In genomic region chr4:143341186-143341755, GRCh38 we compare ENCODE assay signal across 14 cellular contexts. TPM values are rescaled to one million over a fixed set of nuclear protein-coding genes. Genes with fewer than 3 reads are reported as not detected.
DNase-seq lines count a peak whose midpoint lies in the region; ATAC-seq and TF ChIP-seq lines count a peak whose summit lies in the region.
"Had no signal": no experiment of that assay in that cellular context is flagged by ENCODE, and none has a peak within 500 bp of the region (broad histone marks: within the 10 kb centered on the region; RNA-seq: fewer than 3 reads in every experiment).

No MANE protein-coding gene starts in this region.

- intact Hi-C loops in Right ventricle myocardium superior (cut with DNase I) (no loop called here), cardiac septum (cut with DNase I) (no loop called here), natural killer cell (cut with micrococcal nuclease) (no loop called here)
- intact Hi-C loops in activated T-helper 1 cell treated with anti-CD3 and anti-CD28 coated beads, Interleukin-12 subunit alpha, Interleukin-12 subunit beta, Interleukin-2, Interleukin-4 antibody, amounts not matched to agents 30 ng/mL and 10 ng/mL and 1 ng/mL, durations not matched to agents 14 hours and 24 hours and 36 hours (cut with micrococcal nuclease), result no loop called here

- H3K27ac Mint-ChIP-seq in mesothelial cell of epicardium (peak overlapping the region; percentile 24), natural killer cell (no peak overlapping the region)
- H3K27ac Mint-ChIP-seq in activated T-helper 1 cell treated with anti-CD3 and anti-CD28 coated beads, Interleukin-12 subunit alpha, Interleukin-12 subunit beta, Interleukin-2, Interleukin-4 antibody, amounts not matched to agents 30 ng/mL and 10 ng/mL and 1 ng/mL, durations not matched to agents 14 hours and 24 hours and 36 hours, result no peak overlapping the region

- DNase-seq in Right ventricle myocardium superior (no peak), cardiac septum (ENCODE audit: low spot score) (no peak), cerebellar cortex (ENCODE audit: low spot score) (peak; percentile 31), mesothelial cell of epicardium (ENCODE audit: low spot score in 2 of 2, unreplicated experiment in 2 of 2) (no peak), natural killer cell (no peak)
- no peak for DNase-seq in activated T-helper 1 cell treated with anti-CD3 and anti-CD28 coated beads, Interleukin-12 subunit alpha, Interleukin-12 subunit beta, Interleukin-2, Interleukin-4 antibody, amounts not matched to agents 30 ng/mL and 10 ng/mL and 1 ng/mL, durations not matched to agents 14 hours and 24 hours and 36 hours (ENCODE audit: low spot score)
- DNase-seq in activated naive CD4-positive, alpha-beta T cell treated with Interleukin-2 at 50 U/mL for 16 hours, result no peak
- DNase-seq in stimulated activated CD4-positive, alpha-beta T cell treated with anti-CD3 and anti-CD28 coated beads, Interleukin-1b, Interleukin-23, amount 100 ng/mL, for 48 hours, result no peak
- DNase-seq: activated CD4-positive, alpha-beta T cell treated with anti-CD3 and anti-CD28 coated beads, Interleukin-2, amount 50 U/mL, for 4 hours; activated T-cell treated with anti-CD3 and anti-CD28 coated beads, Interleukin-2, amount 50 U/mL, for 72 hours; Calu3; mammary epithelial cell; MG63; stimulated activated CD4-positive, alpha-beta T cell treated with anti-CD3 and anti-CD28 coated beads, Interleukin-4, amount 100 ng/mL, for 24 hours had no signal

- H3K4me1 Mint-ChIP-seq in mesothelial cell of epicardium, result peaks cover 49% of the 10 kb centered on the region
- peaks cover 6 to 17% of the 10 kb centered on the region in 2 donors for H3K4me1 Mint-ChIP-seq in natural killer cell
- H3K4me1 Mint-ChIP-seq in activated T-helper 1 cell treated with anti-CD3 and anti-CD28 coated beads, Interleukin-12 subunit alpha, Interleukin-12 subunit beta, Interleukin-2, Interleukin-4 antibody, amounts not matched to agents 30 ng/mL and 10 ng/mL and 1 ng/mL, durations not matched to agents 14 hours and 24 hours and 36 hours (ENCODE audit: low read depth), result peaks cover 6% of the 10 kb centered on the region

- H3K36me3 Mint-ChIP-seq in mesothelial cell of epicardium (peaks cover 2% of the 10 kb centered on the region), natural killer cell (no peaks in the 10 kb centered on the region)
- H3K36me3 Mint-ChIP-seq in activated T-helper 1 cell treated with anti-CD3 and anti-CD28 coated beads, Interleukin-12 subunit alpha, Interleukin-12 subunit beta, Interleukin-2, Interleukin-4 antibody, amounts not matched to agents 30 ng/mL and 10 ng/mL and 1 ng/mL, durations not matched to agents 14 hours and 24 hours and 36 hours (ENCODE audit: low read depth), result no peaks in the 10 kb centered on the region

- H3K9me3 Mint-ChIP-seq in mesothelial cell of epicardium, result no peaks in the 10 kb centered on the region
- H3K9me3 Mint-ChIP-seq in natural killer cell, result no peaks in the 10 kb centered on the region
- no peaks in the 10 kb centered on the region for H3K9me3 Mint-ChIP-seq in activated T-helper 1 cell treated with anti-CD3 and anti-CD28 coated beads, Interleukin-12 subunit alpha, Interleukin-12 subunit beta, Interleukin-2, Interleukin-4 antibody, amounts not matched to agents 30 ng/mL and 10 ng/mL and 1 ng/mL, durations not matched to agents 14 hours and 24 hours and 36 hours
- H3K9me3 Mint-ChIP-seq: activated T-cell treated with anti-CD3 and anti-CD28 coated beads, Interleukin-2, amount 50 U/mL, for 72 hours had no signal

- ATAC-seq in Right ventricle myocardium superior (ENCODE audit: poor library complexity) (peak; percentile 11), natural killer cell (no peak)
- ATAC-seq: activated T-cell treated with anti-CD3 and anti-CD28 coated beads, Interleukin-2, amount 50 U/mL, for 72 hours had no signal

- H3K27me3 Mint-ChIP-seq in mesothelial cell of epicardium (ENCODE audit: low read depth) (no peaks in the 10 kb centered on the region), natural killer cell (ENCODE audit: low read depth in 2 of 2) (peaks cover 5 to 7% of the 10 kb centered on the region in 2 donors)
- peaks cover 42% of the 10 kb centered on the region for H3K27me3 Mint-ChIP-seq in activated T-helper 1 cell treated with anti-CD3 and anti-CD28 coated beads, Interleukin-12 subunit alpha, Interleukin-12 subunit beta, Interleukin-2, Interleukin-4 antibody, amounts not matched to agents 30 ng/mL and 10 ng/mL and 1 ng/mL, durations not matched to agents 14 hours and 24 hours and 36 hours (ENCODE audit: insufficient read depth)

- TF ChIP-seq CTCF in mesothelial cell of epicardium (IDR thresholded peaks at IDR 0.05; ENCODE audit: unreplicated experiment), result no peak
- no peak for TF ChIP-seq CTCF in natural killer cell (IDR thresholded peaks at IDR 0.05)

- H3K4me3 Mint-ChIP-seq in mesothelial cell of epicardium (no peak overlapping the region), natural killer cell (no peak overlapping the region)
- no peak overlapping the region for H3K4me3 Mint-ChIP-seq in activated T-helper 1 cell treated with anti-CD3 and anti-CD28 coated beads, Interleukin-12 subunit alpha, Interleukin-12 subunit beta, Interleukin-2, Interleukin-4 antibody, amounts not matched to agents 30 ng/mL and 10 ng/mL and 1 ng/mL, durations not matched to agents 14 hours and 24 hours and 36 hours
- H3K4me3 Mint-ChIP-seq: activated T-cell treated with anti-CD3 and anti-CD28 coated beads, Interleukin-2, amount 50 U/mL, for 72 hours had no signal

RNA-seq across cellular contexts. Expression of gene GAB1, which starts 4.6 kb away (rescaled TPM):
- 72.5 TPM for total RNA-seq in Right ventricle myocardium superior
- 90.8 TPM for total RNA-seq in cardiac septum
- total RNA-seq in mesothelial cell of epicardium, result 44.6 to 45.9 TPM (median 45.0 TPM) in 3 replicates
- 10 to 100 TPM; 11.5 to 25.4 (median 11.9) TPM for total RNA-seq in natural killer cell
- 0.66 and 1.4 TPM in 2 replicates for total RNA-seq in activated T-helper 1 cell treated with anti-CD3 and anti-CD28 coated beads, Interleukin-12 subunit alpha, Interleukin-12 subunit beta, Interleukin-2, Interleukin-4 antibody, amounts not matched to agents 30 ng/mL and 10 ng/mL and 1 ng/mL, durations not matched to agents 14 hours and 24 hours and 36 hours
